1 cellular context compared by ENCODE assay signal in the genomic region with DNA sequence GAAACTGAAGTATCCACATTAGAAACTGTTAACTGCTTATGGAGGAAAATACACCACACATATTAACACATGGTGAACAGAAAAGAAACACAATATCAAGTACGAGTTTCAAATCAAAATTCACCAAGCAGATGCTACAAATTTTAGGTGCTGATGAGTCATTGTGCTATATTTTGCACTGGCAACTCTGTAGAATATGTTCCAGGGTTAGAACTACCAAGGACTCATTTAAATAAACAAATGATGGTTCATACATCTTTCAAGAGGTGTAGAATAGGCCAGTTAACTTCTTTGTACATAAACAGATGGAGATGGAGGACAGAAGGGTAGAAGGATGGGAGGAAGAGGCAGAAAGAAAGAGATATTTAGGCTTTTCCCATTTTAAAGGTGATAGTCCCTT.
TF ChIP-seq lines count a peak whose summit lies in the region.

No MANE protein-coding gene starts in this region.

TF ChIP-seq in GM23338, 12 proteins besides CTCF, POLR2A, EP300 and RAD21 (continued from another document):
- TF ChIP-seq, protein P1, sequence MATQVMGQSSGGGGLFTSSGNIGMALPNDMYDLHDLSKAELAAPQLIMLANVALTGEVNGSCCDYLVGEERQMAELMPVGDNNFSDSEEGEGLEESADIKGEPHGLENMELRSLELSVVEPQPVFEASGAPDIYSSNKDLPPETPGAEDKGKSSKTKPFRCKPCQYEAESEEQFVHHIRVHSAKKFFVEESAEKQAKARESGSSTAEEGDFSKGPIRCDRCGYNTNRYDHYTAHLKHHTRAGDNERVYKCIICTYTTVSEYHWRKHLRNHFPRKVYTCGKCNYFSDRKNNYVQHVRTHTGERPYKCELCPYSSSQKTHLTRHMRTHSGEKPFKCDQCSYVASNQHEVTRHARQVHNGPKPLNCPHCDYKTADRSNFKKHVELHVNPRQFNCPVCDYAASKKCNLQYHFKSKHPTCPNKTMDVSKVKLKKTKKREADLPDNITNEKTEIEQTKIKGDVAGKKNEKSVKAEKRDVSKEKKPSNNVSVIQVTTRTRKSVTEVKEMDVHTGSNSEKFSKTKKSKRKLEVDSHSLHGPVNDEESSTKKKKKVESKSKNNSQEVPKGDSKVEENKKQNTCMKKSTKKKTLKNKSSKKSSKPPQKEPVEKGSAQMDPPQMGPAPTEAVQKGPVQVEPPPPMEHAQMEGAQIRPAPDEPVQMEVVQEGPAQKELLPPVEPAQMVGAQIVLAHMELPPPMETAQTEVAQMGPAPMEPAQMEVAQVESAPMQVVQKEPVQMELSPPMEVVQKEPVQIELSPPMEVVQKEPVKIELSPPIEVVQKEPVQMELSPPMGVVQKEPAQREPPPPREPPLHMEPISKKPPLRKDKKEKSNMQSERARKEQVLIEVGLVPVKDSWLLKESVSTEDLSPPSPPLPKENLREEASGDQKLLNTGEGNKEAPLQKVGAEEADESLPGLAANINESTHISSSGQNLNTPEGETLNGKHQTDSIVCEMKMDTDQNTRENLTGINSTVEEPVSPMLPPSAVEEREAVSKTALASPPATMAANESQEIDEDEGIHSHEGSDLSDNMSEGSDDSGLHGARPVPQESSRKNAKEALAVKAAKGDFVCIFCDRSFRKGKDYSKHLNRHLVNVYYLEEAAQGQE (IDR thresholded peaks at IDR 0.05; ENCODE audit: unreplicated experiment) = no peak
- TF ChIP-seq, protein P2, sequence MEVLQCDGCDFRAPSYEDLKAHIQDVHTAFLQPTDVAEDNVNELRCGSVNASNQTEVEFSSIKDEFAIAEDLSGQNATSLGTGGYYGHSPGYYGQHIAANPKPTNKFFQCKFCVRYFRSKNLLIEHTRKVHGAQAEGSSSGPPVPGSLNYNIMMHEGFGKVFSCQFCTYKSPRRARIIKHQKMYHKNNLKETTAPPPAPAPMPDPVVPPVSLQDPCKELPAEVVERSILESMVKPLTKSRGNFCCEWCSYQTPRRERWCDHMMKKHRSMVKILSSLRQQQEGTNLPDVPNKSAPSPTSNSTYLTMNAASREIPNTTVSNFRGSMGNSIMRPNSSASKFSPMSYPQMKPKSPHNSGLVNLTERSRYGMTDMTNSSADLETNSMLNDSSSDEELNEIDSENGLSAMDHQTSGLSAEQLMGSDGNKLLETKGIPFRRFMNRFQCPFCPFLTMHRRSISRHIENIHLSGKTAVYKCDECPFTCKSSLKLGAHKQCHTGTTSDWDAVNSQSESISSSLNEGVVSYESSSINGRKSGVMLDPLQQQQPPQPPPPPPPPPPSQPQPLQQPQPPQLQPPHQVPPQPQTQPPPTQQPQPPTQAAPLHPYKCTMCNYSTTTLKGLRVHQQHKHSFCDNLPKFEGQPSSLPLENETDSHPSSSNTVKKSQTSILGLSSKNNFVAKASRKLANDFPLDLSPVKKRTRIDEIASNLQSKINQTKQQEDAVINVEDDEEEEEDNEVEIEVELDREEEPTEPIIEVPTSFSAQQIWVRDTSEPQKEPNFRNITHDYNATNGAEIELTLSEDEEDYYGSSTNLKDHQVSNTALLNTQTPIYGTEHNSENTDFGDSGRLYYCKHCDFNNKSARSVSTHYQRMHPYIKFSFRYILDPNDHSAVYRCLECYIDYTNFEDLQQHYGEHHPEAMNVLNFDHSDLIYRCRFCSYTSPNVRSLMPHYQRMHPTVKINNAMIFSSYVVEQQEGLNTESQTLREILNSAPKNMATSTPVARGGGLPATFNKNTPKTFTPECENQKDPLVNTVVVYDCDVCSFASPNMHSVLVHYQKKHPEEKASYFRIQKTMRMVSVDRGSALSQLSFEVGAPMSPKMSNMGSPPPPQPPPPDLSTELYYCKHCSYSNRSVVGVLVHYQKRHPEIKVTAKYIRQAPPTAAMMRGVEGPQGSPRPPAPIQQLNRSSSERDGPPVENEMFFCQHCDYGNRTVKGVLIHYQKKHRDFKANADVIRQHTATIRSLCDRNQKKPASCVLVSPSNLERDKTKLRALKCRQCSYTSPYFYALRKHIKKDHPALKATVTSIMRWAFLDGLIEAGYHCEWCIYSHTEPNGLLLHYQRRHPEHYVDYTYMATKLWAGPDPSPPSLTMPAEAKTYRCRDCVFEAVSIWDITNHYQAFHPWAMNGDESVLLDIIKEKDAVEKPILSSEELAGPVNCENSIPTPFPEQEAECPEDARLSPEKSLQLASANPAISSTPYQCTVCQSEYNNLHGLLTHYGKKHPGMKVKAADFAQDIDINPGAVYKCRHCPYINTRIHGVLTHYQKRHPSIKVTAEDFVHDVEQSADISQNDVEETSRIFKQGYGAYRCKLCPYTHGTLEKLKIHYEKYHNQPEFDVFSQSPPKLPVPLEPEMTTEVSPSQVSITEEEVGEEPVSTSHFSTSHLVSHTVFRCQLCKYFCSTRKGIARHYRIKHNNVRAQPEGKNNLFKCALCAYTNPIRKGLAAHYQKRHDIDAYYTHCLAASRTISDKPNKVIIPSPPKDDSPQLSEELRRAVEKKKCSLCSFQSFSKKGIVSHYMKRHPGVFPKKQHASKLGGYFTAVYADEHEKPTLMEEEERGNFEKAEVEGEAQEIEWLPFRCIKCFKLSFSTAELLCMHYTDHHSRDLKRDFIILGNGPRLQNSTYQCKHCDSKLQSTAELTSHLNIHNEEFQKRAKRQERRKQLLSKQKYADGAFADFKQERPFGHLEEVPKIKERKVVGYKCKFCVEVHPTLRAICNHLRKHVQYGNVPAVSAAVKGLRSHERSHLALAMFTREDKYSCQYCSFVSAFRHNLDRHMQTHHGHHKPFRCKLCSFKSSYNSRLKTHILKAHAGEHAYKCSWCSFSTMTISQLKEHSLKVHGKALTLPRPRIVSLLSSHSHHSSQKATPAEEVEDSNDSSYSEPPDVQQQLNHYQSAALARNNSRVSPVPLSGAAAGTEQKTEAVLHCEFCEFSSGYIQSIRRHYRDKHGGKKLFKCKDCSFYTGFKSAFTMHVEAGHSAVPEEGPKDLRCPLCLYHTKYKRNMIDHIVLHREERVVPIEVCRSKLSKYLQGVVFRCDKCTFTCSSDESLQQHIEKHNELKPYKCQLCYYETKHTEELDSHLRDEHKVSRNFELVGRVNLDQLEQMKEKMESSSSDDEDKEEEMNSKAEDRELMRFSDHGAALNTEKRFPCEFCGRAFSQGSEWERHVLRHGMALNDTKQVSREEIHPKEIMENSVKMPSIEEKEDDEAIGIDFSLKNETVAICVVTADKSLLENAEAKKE (CRISPR knock-in tag; IDR thresholded peaks at IDR 0.05) = no peak
- TF ChIP-seq STAT1 (IDR thresholded peaks at IDR 0.05; ENCODE audit: unreplicated experiment) (no peak), NANOG (IDR thresholded peaks at IDR 0.05; ENCODE audit: borderline replicate concordance) (no peak), EZH2phosphoT487 (IDR thresholded peaks at IDR 0.05; ENCODE audit: unreplicated experiment) (no peak)
